In genomic region chr6:143949962-143950361, GRCh38 we compare ENCODE assay signal across 18 cellular contexts. TPM values are rescaled to one million over a fixed set of nuclear protein-coding genes. Genes with fewer than 3 reads are reported as not detected.
DNase-seq lines count a peak whose midpoint lies in the region; ATAC-seq, FAIRE-seq and TF ChIP-seq lines count a peak whose summit lies in the region.
"Had no signal": no experiment of that assay in that cellular context is flagged by ENCODE, and none has a peak within 500 bp of the region (broad histone marks: within the 10 kb centered on the region; RNA-seq: fewer than 3 reads in every experiment).

No MANE protein-coding gene starts in this region.

- H3K4me1 ChIP-seq in kidney (ENCODE audit: control insufficient read depth in 1 of 2, insufficient read depth in 1 of 2, low read depth in 1 of 2, low read length in 2 of 2) (peaks cover 2 to 9% of the 10 kb centered on the region in 2 donors), lower lobe of right lung (peaks cover 29% of the 10 kb centered on the region), upper lobe of left lung (peaks cover 0 to 18% (median 1%) of the 10 kb centered on the region in 4 donors), prostate gland (replicated peaks) (no peaks in the 10 kb centered on the region)

- peak; percentile 35 to 77 for ATAC-seq in lower lobe of right lung
- peak; percentile 20 to 24 for ATAC-seq in upper lobe of left lung (ENCODE audit: low FRiP score in 2 of 2)
- ATAC-seq in HG02885 (IDR thresholded peaks at IDR 0.05; ENCODE audit: poor library complexity, unreplicated experiment) = no peak
- ATAC-seq: HCT116 had no signal

- H3K4me3 ChIP-seq in kidney (ENCODE audit: low read length in 2 of 2) (peak overlapping the region; percentile 32 to 47), lower lobe of right lung (peak overlapping the region; percentile 6), upper lobe of left lung (no peak overlapping the region), prostate gland (no peak overlapping the region)
- H3K4me3 ChIP-seq: BLaER1 had no signal

- TF ChIP-seq POLR2A in upper lobe of left lung (IDR thresholded peaks at IDR 0.05) (no peak), prostate gland (IDR thresholded peaks at IDR 0.05) (no peak)

- DNase-seq in ELF-1 (ENCODE audit: low read depth, low spot score) = peak; percentile 65
- no peak for DNase-seq in kidney
- no peak for DNase-seq in lower lobe of right lung
- peak in 1 of 2 donors; percentile 58 for DNase-seq in upper lobe of left lung
- DNase-seq in prostate gland (ENCODE audit: low spot score) = no peak
- DNase-seq in NCI-H187 treated with DMSO at 0.1 percent for 48 hours (lab: John Stamatoyannopoulos, UW) = no peak
- DNase-seq: 8988T; CD4-positive, alpha-beta memory T cell; DMS153; DMS79; GF-D8; GOT3; H7; HFFc6 had no signal

- intact Hi-C loops in kidney (cut with DNase I) = no loop called here
- intact Hi-C loops in lower lobe of right lung (cut with DNase I) = no loop called here
- intact Hi-C loops in prostate gland (cut with DNase I) = no loop called here

- 70 to 83% methylated on average over 9 of the region's 9 CpGs for WGBS in upper lobe of left lung, 2 donors
- WGBS in prostate gland = 74% methylated on average over 9 of the region's 9 CpGs

- no peaks in the 10 kb centered on the region for H3K27me3 ChIP-seq in lower lobe of right lung (ENCODE audit: low read depth)
- H3K27me3 ChIP-seq in upper lobe of left lung = no peaks in the 10 kb centered on the region
- no peaks in the 10 kb centered on the region for H3K27me3 ChIP-seq in prostate gland (replicated peaks; ENCODE audit: insufficient read depth)
- H3K27me3 ChIP-seq: BLaER1 had no signal

- no peak overlapping the region for H3K9ac ChIP-seq in kidney (ENCODE audit: low read length in 2 of 2)
- H3K9ac ChIP-seq: BLaER1 had no signal

- peaks cover 0 to 9% of the 10 kb centered on the region in 2 donors for H3K9me3 ChIP-seq in kidney (ENCODE audit: control insufficient read depth in 1 of 2, low read length in 2 of 2)
- peaks cover 11% of the 10 kb centered on the region for H3K9me3 ChIP-seq in lower lobe of right lung
- peaks cover 0 to 4% (median 0%) of the 10 kb centered on the region in 4 donors for H3K9me3 ChIP-seq in upper lobe of left lung
- no peaks in the 10 kb centered on the region for H3K9me3 ChIP-seq in prostate gland

- peak overlapping the region in 1 of 2 donors; percentile 18 for H3K27ac ChIP-seq in kidney (ENCODE audit: low read depth in 2 of 2, low read length in 2 of 2)
- H3K27ac ChIP-seq in lower lobe of right lung = peak overlapping the region; percentile 25
- peak overlapping the region in 2 of 4 donors; percentile 72 to 81 for H3K27ac ChIP-seq in upper lobe of left lung
- H3K27ac ChIP-seq in prostate gland = no peak overlapping the region
- H3K27ac ChIP-seq: BLaER1 had no signal

- TF ChIP-seq CTCF in kidney (IDR thresholded peaks at IDR 0.05; ENCODE audit: borderline replicate concordance, extremely low read depth, insufficient read depth) (no peak), lower lobe of right lung (IDR thresholded peaks at IDR 0.05) (no peak), upper lobe of left lung (IDR thresholded peaks at IDR 0.05) (no peak), prostate gland (IDR thresholded peaks at IDR 0.05) (no peak)

- H3K36me3 ChIP-seq in kidney (ENCODE audit: control insufficient read depth in 1 of 2, insufficient read depth in 2 of 2, low read length in 2 of 2) (peaks cover 0 to 7% of the 10 kb centered on the region in 2 donors), lower lobe of right lung (peaks cover 11% of the 10 kb centered on the region), upper lobe of left lung (peaks cover 0 to 7% (median 0%) of the 10 kb centered on the region in 4 donors), prostate gland (no peaks in the 10 kb centered on the region)
- H3K36me3 ChIP-seq: BLaER1 had no signal

- FAIRE-seq in kidney (lab: Jason Lieb, UNC) = no peak
- FAIRE-seq: HTR-8/SVneo had no signal

- no peak for TF ChIP-seq EP300 in upper lobe of left lung (IDR thresholded peaks at IDR 0.05)

RNA-seq across cellular contexts. Expression of gene PLAGL1, which starts 58.1 kb away (rescaled TPM):
- total RNA-seq in kidney = 23.6 TPM
- 7.1 TPM for polyA plus RNA-seq in kidney (ENCODE audit: insufficient read depth, low read depth, low replicate concordance)
- total RNA-seq in lower lobe of right lung = 44.7 TPM
- total RNA-seq in upper lobe of left lung = 10 to 100 TPM; 22.5 to 47.5 (median 35.4) TPM
- 10 to 100 TPM; 13.2 to 25.8 TPM for total RNA-seq in prostate gland

Comparison
In these comparisons a context has a peak if more than half of its experiments do, and no peak if none do; other contexts are left out.
1. H3K4me3 ChIP-seq: peak in kidney (2 of 2) and lower lobe of right lung (single experiment); none in upper lobe of left lung (0 of 4) and prostate gland (0 of 2).